8 cellular contexts compared by ENCODE assay signal in the genomic region with DNA sequence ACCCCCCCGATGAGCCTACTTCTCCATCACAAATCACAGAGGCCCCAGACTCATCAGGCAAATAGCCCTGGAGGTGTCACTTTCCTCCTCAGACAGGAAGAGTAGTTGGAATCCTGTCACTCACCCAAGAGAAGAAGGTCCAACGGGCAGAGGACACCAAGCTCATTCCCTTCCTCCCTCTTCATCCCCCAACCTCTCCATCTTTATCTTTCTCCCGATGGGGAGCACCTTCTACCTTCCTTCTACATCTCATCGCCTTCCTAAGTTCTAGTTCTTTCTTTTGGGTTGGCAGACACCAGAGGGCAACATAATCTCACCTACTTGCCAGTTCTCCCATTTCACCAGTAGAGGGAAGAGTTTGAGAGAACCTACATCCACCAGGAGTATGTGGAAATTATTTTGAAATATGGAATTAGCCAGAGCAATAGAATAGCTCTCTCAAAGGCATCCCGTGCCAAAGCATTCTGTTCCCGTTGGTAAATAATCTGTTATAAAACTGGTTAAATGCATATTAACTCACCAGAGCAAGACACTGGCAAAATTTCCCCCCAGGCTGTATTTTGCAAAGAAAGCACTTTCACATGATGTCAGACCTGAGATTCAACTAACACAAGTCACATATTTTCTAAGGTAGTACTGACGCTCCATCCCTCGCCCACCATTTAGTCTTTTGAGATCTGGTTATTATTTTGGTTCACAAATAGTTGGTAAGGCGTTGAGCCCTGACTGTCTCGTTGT. TPM values are rescaled to one million over a fixed set of nuclear protein-coding genes. Genes with fewer than 3 reads are reported as not detected.
DNase-seq lines count a peak whose midpoint lies in the region; ATAC-seq lines count a peak whose summit lies in the region.

No MANE protein-coding gene starts in this region.

- peak; percentile 9 to 15 for DNase-seq in activated CD4-positive, alpha-beta T cell treated with anti-CD3 and anti-CD28 coated beads for 4 hours
- DNase-seq in activated CD4-positive, alpha-beta T cell treated with anti-CD3 and anti-CD28 coated beads, Interleukin-2, amount 50 U/mL, for 48 hours, result no peak
- DNase-seq in LHCN-M2 (ENCODE audit: low read depth) (peak; percentile 66), RPMI8226 (peak; percentile 52), midbrain (lab: John Stamatoyannopoulos, UW) (peak; percentile 35)
- peak; percentile 11 to 30 (median 12) for DNase-seq in effector memory CD8-positive, alpha-beta T cell
- no peak for DNase-seq in NK-92 treated with Interleukin-12 subunit alpha and Interleukin-12 subunit beta, amount 100 ng/mL, for 24 hours (lab: John Stamatoyannopoulos, UW)

- H3K4me1 Mint-ChIP-seq in effector memory CD8-positive, alpha-beta T cell (ENCODE audit: low read depth in 2 of 2), result peaks cover 9 to 13% of the 10 kb centered on the region in 2 donors

- peak; percentile 61 for ATAC-seq in GM21528 (IDR thresholded peaks at IDR 0.05; ENCODE audit: low FRiP score, unreplicated experiment)
- peak; percentile 73 for ATAC-seq in effector memory CD8-positive, alpha-beta T cell (replicated peaks)

- H3K9me3 Mint-ChIP-seq in effector memory CD8-positive, alpha-beta T cell, result no peaks in the 10 kb centered on the region

- H3K27ac Mint-ChIP-seq in effector memory CD8-positive, alpha-beta T cell, result no peak overlapping the region

- no peaks in the 10 kb centered on the region for H3K36me3 Mint-ChIP-seq in effector memory CD8-positive, alpha-beta T cell (ENCODE audit: insufficient read depth)

- peaks cover 0 to 19% of the 10 kb centered on the region in 2 donors for H3K27me3 Mint-ChIP-seq in effector memory CD8-positive, alpha-beta T cell

- no peak overlapping the region for H3K4me3 Mint-ChIP-seq in effector memory CD8-positive, alpha-beta T cell

RNA-seq across cellular contexts. Expression of a gene that starts 55.0 kb away (rescaled TPM):
- not detected in 2 replicates for total RNA-seq in LHCN-M2 (2014; rRNA removed)
- not detected for polyA plus RNA-seq in LHCN-M2 (2012)

Comparison
In these comparisons a context has a peak if more than half of its experiments do, and no peak if none do; other contexts are left out.
1. DNase-seq: peak in activated CD4-positive, alpha-beta T cell treated with anti-CD3 and anti-CD28 coated beads for 4 hours (2 of 2), LHCN-M2 (single experiment), RPMI8226 (single experiment), effector memory CD8-positive, alpha-beta T cell (3 of 3) and midbrain (single experiment); none in activated CD4-positive, alpha-beta T cell treated with anti-CD3 and anti-CD28 coated beads, Interleukin-2, amount 50 U/mL, for 48 hours (0 of 2) and NK-92 treated with Interleukin-12 subunit alpha and Interleukin-12 subunit beta, amount 100 ng/mL, for 24 hours (single experiment).